Comparison of ENCODE assay signal across 9 cellular contexts in genomic region chr3:63351159-63352007, GRCh38.
DNase-seq lines count a peak whose midpoint lies in the region; ATAC-seq, FAIRE-seq and TF ChIP-seq lines count a peak whose summit lies in the region.
"Had no signal": no experiment of that assay in that cellular context is flagged by ENCODE, and none has a peak within 500 bp of the region (broad histone marks: within the 10 kb centered on the region; RNA-seq: fewer than 3 reads in every experiment).

No MANE protein-coding gene starts in this region.

- H3K36me3 Mint-ChIP-seq in glutamatergic neuron (ENCODE audit: unreplicated experiment): no peaks in the 10 kb centered on the region
- H3K36me3 Mint-ChIP-seq: activated naive CD8-positive, alpha-beta T cell treated with anti-CD3 and anti-CD28 coated beads, Interleukin-2, amount 10 ng/mL, durations not matched to agents 7 days and 5 days had no signal

- H3K27ac Mint-ChIP-seq in glutamatergic neuron (ENCODE audit: unreplicated experiment): no peak overlapping the region
- H3K27ac Mint-ChIP-seq: activated naive CD8-positive, alpha-beta T cell treated with anti-CD3 and anti-CD28 coated beads, Interleukin-2, amount 10 ng/mL, durations not matched to agents 7 days and 5 days had no signal

- DNase-seq in NCI-H510A treated with DMSO at 0.1 percent for 48 hours (lab: John Stamatoyannopoulos, UW) (peak; percentile 64), NCI-H510A (lab: John Stamatoyannopoulos, UW) (no peak), M059J (ENCODE audit: low read depth) (peak; percentile 47), glutamatergic neuron (no peak), retinal pigment epithelial cell (ENCODE audit: low read depth) (no peak)
- no peak for DNase-seq in stimulated activated CD4-positive, alpha-beta T cell treated with anti-CD3 and anti-CD28 coated beads, Interleukin-2, amount 100 ng/mL, for 24 hours
- DNase-seq: activated naive CD8-positive, alpha-beta T cell treated with anti-CD3 and anti-CD28 coated beads, Interleukin-2, amount 10 ng/mL, durations not matched to agents 7 days and 5 days had no signal

- H3K9me3 Mint-ChIP-seq in glutamatergic neuron (ENCODE audit: unreplicated experiment): peaks cover 2% of the 10 kb centered on the region
- H3K9me3 Mint-ChIP-seq: activated naive CD8-positive, alpha-beta T cell treated with anti-CD3 and anti-CD28 coated beads, Interleukin-2, amount 10 ng/mL, durations not matched to agents 7 days and 5 days had no signal

- no peak overlapping the region for H3K4me3 Mint-ChIP-seq in glutamatergic neuron (ENCODE audit: unreplicated experiment)
- H3K4me3 Mint-ChIP-seq: activated naive CD8-positive, alpha-beta T cell treated with anti-CD3 and anti-CD28 coated beads, Interleukin-2, amount 10 ng/mL, durations not matched to agents 7 days and 5 days had no signal

- peak; percentile 65 for ATAC-seq in GM21825 (IDR thresholded peaks at IDR 0.05; ENCODE audit: unreplicated experiment)

- no peaks in the 10 kb centered on the region for H3K4me1 Mint-ChIP-seq in glutamatergic neuron (ENCODE audit: low read depth, unreplicated experiment)
- H3K4me1 Mint-ChIP-seq: activated naive CD8-positive, alpha-beta T cell treated with anti-CD3 and anti-CD28 coated beads, Interleukin-2, amount 10 ng/mL, durations not matched to agents 7 days and 5 days had no signal

- H3K27me3 Mint-ChIP-seq in glutamatergic neuron (ENCODE audit: unreplicated experiment): no peaks in the 10 kb centered on the region

- FAIRE-seq in TTC549 (lab: Jason Lieb, UNC): peak; percentile 43

- H3K4me3 ChIP-seq in retinal pigment epithelial cell (ENCODE audit: low read length): no peak overlapping the region

- TF ChIP-seq CTCF in glutamatergic neuron (IDR thresholded peaks at IDR 0.05; ENCODE audit: partially characterized antibody, unreplicated experiment) (peak; percentile 96), retinal pigment epithelial cell (conservative IDR thresholded peaks at IDR 0.05; ENCODE audit: low read depth, low read length) (peak; percentile 95)

Comparison
In these comparisons a context has a peak if more than half of its experiments do, and no peak if none do; other contexts are left out.
1. DNase-seq: peak in NCI-H510A treated with DMSO at 0.1 percent for 48 hours (single experiment) and M059J (single experiment); none in NCI-H510A (single experiment), glutamatergic neuron (single experiment), retinal pigment epithelial cell (single experiment) and stimulated activated CD4-positive, alpha-beta T cell treated with anti-CD3 and anti-CD28 coated beads, Interleukin-2, amount 100 ng/mL, for 24 hours (0 of 2).